27 cellular contexts compared by ENCODE assay signal in the genomic region with DNA sequence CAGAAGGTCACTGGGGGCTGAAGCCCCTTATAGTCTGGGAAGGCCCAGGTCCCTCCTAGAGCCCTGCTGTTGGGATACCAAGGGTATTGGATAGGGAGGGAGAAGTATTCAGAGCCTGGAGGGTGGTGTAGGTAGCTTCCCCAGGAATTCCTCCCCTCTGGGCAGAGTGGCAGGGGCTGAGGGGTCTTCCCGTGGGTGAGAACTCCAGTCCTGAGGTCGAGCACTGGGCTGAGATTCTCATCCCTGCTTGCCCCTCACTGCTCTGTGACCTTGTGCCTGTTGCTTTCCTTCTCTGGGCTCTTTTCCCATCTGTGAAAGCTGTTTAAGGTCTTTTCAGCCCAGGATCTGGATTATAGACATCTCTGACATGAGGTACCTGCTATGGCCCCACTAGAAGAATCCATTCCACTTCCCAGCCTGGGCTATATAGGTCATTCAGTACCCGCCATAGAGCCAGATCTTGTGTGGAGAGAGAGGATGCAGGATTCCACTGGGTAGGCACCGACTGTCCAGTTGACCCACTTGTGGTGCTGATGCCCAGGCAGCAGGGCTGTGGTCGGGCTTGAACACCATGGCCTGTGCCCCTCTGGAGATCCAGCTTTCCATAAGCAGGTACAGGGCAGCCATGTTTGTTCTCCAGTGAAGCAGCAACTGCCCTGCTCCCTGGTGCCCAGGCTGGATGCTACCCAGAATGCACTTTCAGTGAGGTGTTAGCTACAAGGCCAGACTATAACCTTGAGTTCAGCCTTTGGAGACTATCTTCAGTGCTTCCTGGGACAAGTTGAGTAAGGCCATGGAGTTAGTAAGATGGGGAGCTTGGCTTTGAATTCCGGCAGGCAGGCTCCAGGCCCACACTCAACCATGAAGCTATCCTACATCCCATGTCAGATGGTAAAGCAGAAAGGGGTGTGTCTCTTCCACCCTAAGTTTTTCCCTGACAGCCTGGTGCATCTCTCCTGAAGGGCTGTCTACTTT.
DNase-seq lines count a peak whose midpoint lies in the region; ATAC-seq, FAIRE-seq and TF ChIP-seq lines count a peak whose summit lies in the region.
"Had no signal": no experiment of that assay in that cellular context is flagged by ENCODE, and none has a peak within 500 bp of the region (broad histone marks: within the 10 kb centered on the region; RNA-seq: fewer than 3 reads in every experiment).

No MANE protein-coding gene starts in this region.

- H3K9me3 ChIP-seq in WERI-Rb-1 (ENCODE audit: severe bottlenecking) = no peaks in the 10 kb centered on the region
- peaks cover 4 to 14% of the 10 kb centered on the region in 2 donors for H3K9me3 ChIP-seq in kidney (ENCODE audit: control insufficient read depth in 1 of 2, low read length in 2 of 2)
- H3K9me3 ChIP-seq in spleen = peaks cover 0 to 29% (median 18%) of the 10 kb centered on the region in 8 donors
- H3K9me3 ChIP-seq in T-helper 17 cell (ENCODE audit: control insufficient read depth, low read length, poor library complexity, severe bottlenecking) = no peaks in the 10 kb centered on the region
- H3K9me3 ChIP-seq: thyroid gland had no signal

- H3K36me3 ChIP-seq in WERI-Rb-1 = no peaks in the 10 kb centered on the region
- peaks cover 18 to 33% of the 10 kb centered on the region in 2 donors for H3K36me3 ChIP-seq in kidney (ENCODE audit: control insufficient read depth in 1 of 2, insufficient read depth in 2 of 2, low read length in 2 of 2)
- H3K36me3 ChIP-seq in spleen = peaks cover 0 to 53% (median 15%) of the 10 kb centered on the region in 6 donors

- H3K9ac ChIP-seq in kidney (ENCODE audit: low read length in 2 of 2) = no peak overlapping the region

- no peaks in the 10 kb centered on the region for H3K36me3 Mint-ChIP-seq in activated CD4-positive, alpha-beta T cell treated with anti-CD3 and anti-CD28 coated beads, Interleukin-2, amount 10 ng/mL, durations not matched to agents 24 days and 14 days (ENCODE audit: low read depth)
- H3K36me3 Mint-ChIP-seq in T-helper 17 cell (ENCODE audit: low read depth) = peaks cover 2% of the 10 kb centered on the region
- H3K36me3 Mint-ChIP-seq: CD4-positive, CD25-positive, alpha-beta regulatory T cell had no signal

- H3K4me3 ChIP-seq in WERI-Rb-1 (ENCODE audit: low read depth, low read length) (no peak overlapping the region), kidney (ENCODE audit: low read length in 2 of 2) (no peak overlapping the region), spleen (peak overlapping the region in 1 of 8 donors; percentile 4)
- H3K4me3 ChIP-seq: ascending aorta, dorsolateral prefrontal cortex, thyroid gland had no signal

- intact Hi-C loops in activated CD4-positive, alpha-beta T cell treated with anti-CD3 and anti-CD28 coated beads, Interleukin-2, amount 10 ng/mL, durations not matched to agents 24 days and 14 days (cut with micrococcal nuclease) = no loop called here
- intact Hi-C loops in kidney (cut with DNase I) (no loop called here), spleen (cut with DNase I; ENCODE audit: low total_unique reads) (no loop called here)

- no peak overlapping the region for H3K4me3 Mint-ChIP-seq in activated CD4-positive, alpha-beta T cell treated with anti-CD3 and anti-CD28 coated beads, Interleukin-2, amount 10 ng/mL, durations not matched to agents 24 days and 14 days
- no peak overlapping the region for H3K4me3 Mint-ChIP-seq in T-helper 17 cell
- H3K4me3 Mint-ChIP-seq: activated naive CD4-positive, alpha-beta T cell treated with anti-CD3 and anti-CD28 coated beads, Interleukin-2, amount 50 U/mL, for 24 hours; CD4-positive, CD25-positive, alpha-beta regulatory T cell; naive thymus-derived CD4-positive, alpha-beta T cell had no signal

- H3K27me3 ChIP-seq in WERI-Rb-1 (ENCODE audit: insufficient read depth, low read depth, severe bottlenecking) (no peaks in the 10 kb centered on the region), spleen (replicated peaks in 1 of 7) (no peaks in the 10 kb centered on the region)
- H3K27me3 ChIP-seq: ascending aorta, dorsolateral prefrontal cortex, thyroid gland had no signal

- ATAC-seq in GM21825 (IDR thresholded peaks at IDR 0.05; ENCODE audit: unreplicated experiment) (no peak), T-helper 17 cell (no peak)
- ATAC-seq: HCT116; naive thymus-derived CD4-positive, alpha-beta T cell; stimulated activated naive CD8-positive, alpha-beta T cell treated with anti-CD3 and anti-CD28 coated beads, Interleukin-15, Interleukin-2, amounts not matched to agents 100 U/mL and 50 U/mL, for 24 hours had no signal

- no peak for TF ChIP-seq CTCF in WERI-Rb-1 (IDR thresholded peaks at IDR 0.05; ENCODE audit: low read depth, low read length)
- TF ChIP-seq CTCF in kidney (IDR thresholded peaks at IDR 0.05; ENCODE audit: borderline replicate concordance, extremely low read depth, insufficient read depth) = no peak
- no peak for TF ChIP-seq CTCF in spleen (IDR thresholded peaks at IDR 0.05 in 8 of 11, conservative IDR thresholded peaks at IDR 0.05 in 3 of 11)

- no peak overlapping the region for H3K27ac Mint-ChIP-seq in activated CD4-positive, alpha-beta T cell treated with anti-CD3 and anti-CD28 coated beads, Interleukin-2, amount 10 ng/mL, durations not matched to agents 24 days and 14 days
- no peak overlapping the region for H3K27ac Mint-ChIP-seq in T-helper 17 cell
- H3K27ac Mint-ChIP-seq: activated naive CD4-positive, alpha-beta T cell treated with anti-CD3 and anti-CD28 coated beads, Interleukin-2, amount 50 U/mL, for 24 hours; CD4-positive, CD25-positive, alpha-beta regulatory T cell had no signal

- no peak for TF ChIP-seq POLR2A in spleen (IDR thresholded peaks at IDR 0.05)

- H3K4me1 Mint-ChIP-seq in activated CD4-positive, alpha-beta T cell treated with anti-CD3 and anti-CD28 coated beads, Interleukin-2, amount 10 ng/mL, durations not matched to agents 24 days and 14 days = no peaks in the 10 kb centered on the region
- H3K4me1 Mint-ChIP-seq in T-helper 17 cell = no peaks in the 10 kb centered on the region
- H3K4me1 Mint-ChIP-seq: activated naive CD4-positive, alpha-beta T cell treated with anti-CD3 and anti-CD28 coated beads, Interleukin-2, amount 50 U/mL, for 24 hours; CD4-positive, CD25-positive, alpha-beta regulatory T cell; naive thymus-derived CD4-positive, alpha-beta T cell had no signal

- no peak for FAIRE-seq in kidney (lab: Jason Lieb, UNC)
- FAIRE-seq: G401.6 had no signal

- H3K27ac ChIP-seq in WERI-Rb-1 (no peak overlapping the region), kidney (ENCODE audit: low read depth in 2 of 2, low read length in 2 of 2) (no peak overlapping the region), spleen (no peak overlapping the region)
- H3K27ac ChIP-seq: ascending aorta, dorsolateral prefrontal cortex, RWPE1, thyroid gland had no signal

- peaks cover 2% of the 10 kb centered on the region for H3K27me3 Mint-ChIP-seq in activated CD4-positive, alpha-beta T cell treated with anti-CD3 and anti-CD28 coated beads, Interleukin-2, amount 10 ng/mL, durations not matched to agents 24 days and 14 days
- no peaks in the 10 kb centered on the region for H3K27me3 Mint-ChIP-seq in T-helper 17 cell

- no peaks in the 10 kb centered on the region for H3K4me1 ChIP-seq in kidney (ENCODE audit: control insufficient read depth in 1 of 2, insufficient read depth in 1 of 2, low read depth in 1 of 2, low read length in 2 of 2)
- no peaks in the 10 kb centered on the region for H3K4me1 ChIP-seq in spleen
- H3K4me1 ChIP-seq: ascending aorta, thyroid gland had no signal

- H3K9me3 Mint-ChIP-seq in activated CD4-positive, alpha-beta T cell treated with anti-CD3 and anti-CD28 coated beads, Interleukin-2, amount 10 ng/mL, durations not matched to agents 24 days and 14 days = no peaks in the 10 kb centered on the region

- 70 to 94% (median 79%) methylated on average over 4 to 6 of the region's 6 CpGs for WGBS in spleen, 5 donors

- peak; percentile 49 for DNase-seq in activated CD4-positive, alpha-beta T cell treated with anti-CD3 and anti-CD28 coated beads, Interleukin-2, amount 10 ng/mL, durations not matched to agents 24 days and 14 days
- no peak for DNase-seq in activated CD4-positive, alpha-beta T cell treated with anti-CD3 and anti-CD28 coated beads for 48 hours
- DNase-seq in WERI-Rb-1 (peak; percentile 5), kidney (peak; percentile 29), spleen (peak; percentile 55), Kasumi-1 (lab: John Stamatoyannopoulos, UW) (no peak), T-helper 17 cell (no peak)
- DNase-seq: 8988T; activated CD4-positive, alpha-beta T cell treated with anti-CD3 and anti-CD28 coated beads, Interleukin-2, amount 50 U/mL, for 4 hours; CD4-positive, CD25-positive, alpha-beta regulatory T cell; central memory CD4-positive, alpha-beta T cell; mesendoderm; NCI-H2081; NCI-H345; NCI-H748 treated with DMSO at 0.1 percent for 48 hours; occipital lobe; stimulated activated CD4-positive, alpha-beta T cell treated with anti-CD3 and anti-CD28 coated beads, Interleukin-4, amount 100 ng/mL, for 4 hours; stimulated activated naive CD8-positive, alpha-beta T cell treated with anti-CD3 and anti-CD28 coated beads, Interleukin-15, Interleukin-2, amounts not matched to agents 100 U/mL and 50 U/mL, for 24 hours; thyroid gland had no signal

Comparison
In these comparisons a context has a peak if more than half of its experiments do, and no peak if none do; other contexts are left out.
1. DNase-seq: peak in activated CD4-positive, alpha-beta T cell treated with anti-CD3 and anti-CD28 coated beads, Interleukin-2, amount 10 ng/mL, durations not matched to agents 24 days and 14 days (single experiment), WERI-Rb-1 (single experiment), kidney (single experiment) and spleen (single experiment); none in activated CD4-positive, alpha-beta T cell treated with anti-CD3 and anti-CD28 coated beads for 48 hours (single experiment), Kasumi-1 (0 of 2) and T-helper 17 cell (0 of 3).